Comparison of ENCODE assay signal across 19 cellular contexts in the genomic region with DNA sequence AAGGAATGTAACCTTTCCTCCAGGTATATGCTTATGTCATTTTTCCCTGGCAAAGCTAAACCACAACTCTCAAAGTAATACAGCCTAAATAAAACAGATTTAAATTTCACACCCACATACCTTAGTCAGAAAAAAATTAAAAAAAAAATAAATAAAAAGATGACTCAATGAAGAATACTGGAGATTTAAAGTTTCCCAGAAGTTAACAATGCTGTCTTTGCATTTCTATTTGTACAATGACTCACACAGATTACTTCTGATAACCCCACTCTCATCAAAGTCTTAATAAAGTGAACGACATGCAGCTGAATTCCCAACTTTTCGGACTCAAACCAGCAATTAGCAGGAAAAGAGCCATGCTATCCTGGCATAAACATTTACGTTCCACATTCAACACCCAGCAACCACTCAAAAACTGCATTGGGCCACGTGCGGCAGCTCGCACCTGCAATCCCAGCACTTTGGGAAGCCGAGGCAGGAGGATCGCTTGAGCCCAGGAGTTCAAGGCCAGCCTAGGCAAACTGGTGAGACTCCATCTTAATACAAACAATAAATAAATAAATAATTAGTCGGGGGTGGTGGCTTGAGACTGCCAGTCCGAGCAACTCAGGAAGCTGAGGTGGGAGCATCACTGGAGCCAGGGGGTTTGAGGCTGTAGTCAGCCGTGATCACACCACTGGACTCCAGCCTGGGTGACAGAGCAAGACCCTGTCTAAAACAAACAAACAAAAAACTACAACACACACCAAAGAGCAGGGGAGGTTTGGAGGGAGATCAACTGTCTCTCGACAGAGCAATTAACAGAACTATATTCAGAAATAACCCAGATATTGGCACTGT.
DNase-seq lines count a peak whose midpoint lies in the region; ATAC-seq and TF ChIP-seq lines count a peak whose summit lies in the region.
"Had no signal": no experiment of that assay in that cellular context is flagged by ENCODE, and none has a peak within 500 bp of the region (broad histone marks: within the 10 kb centered on the region; RNA-seq: fewer than 3 reads in every experiment).

No MANE protein-coding gene starts in this region.

- H4K20me1 ChIP-seq in PC-3 (ENCODE audit: low read length) = no peaks in the 10 kb centered on the region

- no peaks in the 10 kb centered on the region for H3K79me2 ChIP-seq in PC-3 (ENCODE audit: low read length)

- no peak overlapping the region for H3K9ac ChIP-seq in PC-3 (ENCODE audit: low read length)

- no peak overlapping the region for H2AFZ ChIP-seq in PC-3 (ENCODE audit: low read length)

- ATAC-seq in PC-3 = peak; percentile 88
- no peak for ATAC-seq in lung (ENCODE audit: insufficient read depth, low FRiP score)
- no peak for ATAC-seq in GM19467 (IDR thresholded peaks at IDR 0.05; ENCODE audit: unreplicated experiment)
- no peak for ATAC-seq in stimulated activated naive CD8-positive, alpha-beta T cell treated with anti-CD3 and anti-CD28 coated beads, Interleukin-15, Interleukin-2, amounts not matched to agents 100 U/mL and 50 U/mL, for 24 hours
- ATAC-seq: activated T-cell treated with anti-CD3 and anti-CD28 coated beads, Interleukin-2, amount 50 U/mL, for 4 hours; left ventricle myocardium superior; natural killer cell; sciatic nerve; stimulated activated effector memory CD8-positive, alpha-beta T cell treated with anti-CD3 and anti-CD28 coated beads, Interleukin-12 subunit alpha, Interleukin-12 subunit beta, amount 100 ng/mL, for 72 hours had no signal

- WGBS in lung, 2 donors = 86 to 95% methylated on average over 12 of the region's 12 CpGs

- H3K9me2 ChIP-seq in PC-3 (replicated peaks; ENCODE audit: low read length) = no peaks in the 10 kb centered on the region

- peaks cover 17% of the 10 kb centered on the region for H3K4me1 ChIP-seq in PC-3 (ENCODE audit: insufficient read depth, low read length)
- peaks cover 0 to 3% of the 10 kb centered on the region in 2 donors for H3K4me1 ChIP-seq in lung (ENCODE audit: control insufficient read depth in 2 of 2, insufficient read depth in 2 of 2, low read length in 2 of 2)

- peak; percentile 68 for DNase-seq in ELR (ENCODE audit: low read depth)
- peak; percentile 66 for DNase-seq in PC-3
- peak; percentile 37 for DNase-seq in choroid plexus epithelial cell (ENCODE audit: low read depth)
- DNase-seq in lung (ENCODE audit: low spot score) = peak; percentile 19
- no peak for DNase-seq in effector CD8-positive, alpha-beta T cell (lab: John Stamatoyannopoulos, UW)
- no peak for DNase-seq in stimulated activated naive CD8-positive, alpha-beta T cell treated with anti-CD3 and anti-CD28 coated beads, Interleukin-15, Interleukin-2, amounts not matched to agents 100 U/mL and 50 U/mL, for 24 hours
- no peak for DNase-seq in effector CD4-positive, alpha-beta T cell
- DNase-seq: activated CD4-positive, alpha-beta T cell treated with anti-CD3 and anti-CD28 coated beads, Interleukin-2, amount 10 ng/mL, durations not matched to agents 7 days and 5 days; activated naive CD8-positive, alpha-beta T cell treated with anti-CD3 and anti-CD28 coated beads for 36 hours; activated T-cell treated with anti-CD3 and anti-CD28 coated beads, Interleukin-2, amount 50 U/mL, for 4 hours; hypothalamus; left ventricle myocardium superior; natural killer cell; NCI-H1092; SHP77 treated with DMSO at 0.1 percent for 48 hours; trophoblast cell had no signal

- peak overlapping the region; percentile 74 for H3K4me2 ChIP-seq in PC-3 (ENCODE audit: low read length)

- BruUV-seq in PC-3 (replicated peaks; lab: Mats Ljungman, UMichigan) = no TSS peak

- no peak overlapping the region for H3K4me3 ChIP-seq in PC-3 (ENCODE audit: low read length)
- H3K4me3 ChIP-seq in choroid plexus epithelial cell (ENCODE audit: low read depth, low read length) = no peak overlapping the region
- H3K4me3 ChIP-seq in lung = no peak overlapping the region

- H3K27ac ChIP-seq in PC-3 (ENCODE audit: low read length) = peak overlapping the region; percentile 56
- H3K27ac ChIP-seq in lung (ENCODE audit: low read depth in 1 of 2, low read length in 1 of 2) = no peak overlapping the region

- intact Hi-C loops in PC-3 (cut with micrococcal nuclease) = loop anchor here (1.0 to 5.0 kb wide), 2 partner anchors 34 to 47 kb away; no protein-coding TSS in a partner anchor

- POLR2A ChIA-PET in PC-3 (lab: Charles Lee; ENCODE audit: unreplicated experiment) = no interaction called here

- H3K9me3 ChIP-seq in PC-3 (ENCODE audit: low read length) = no peaks in the 10 kb centered on the region
- H3K9me3 ChIP-seq in lung (ENCODE audit: control insufficient read depth in 2 of 2, insufficient read depth in 1 of 2, low read length in 1 of 2) = peaks cover 0 to 2% of the 10 kb centered on the region in 2 donors

- CTCF ChIA-PET in PC-3 (lab: Charles Lee) = no interaction called here

- TF ChIP-seq CTCF in PC-3 (conservative IDR thresholded peaks at IDR 0.05; ENCODE audit: low read depth, low read length) (no peak), choroid plexus epithelial cell (conservative IDR thresholded peaks at IDR 0.05; ENCODE audit: low read depth, low read length) (no peak), lung (IDR thresholded peaks at IDR 0.05; ENCODE audit: control extremely low read depth, extremely low read depth) (no peak)

- H3K36me3 ChIP-seq in PC-3 (ENCODE audit: low read depth, low read length) (no peaks in the 10 kb centered on the region), lung (ENCODE audit: control insufficient read depth in 2 of 2, insufficient read depth in 2 of 2, low read length in 2 of 2) (peaks cover 0 to 4% of the 10 kb centered on the region in 2 donors)

- H3F3A ChIP-seq in PC-3 (ENCODE audit: low read length, unreplicated experiment) = no peaks in the 10 kb centered on the region

- no peaks in the 10 kb centered on the region for H3K27me3 ChIP-seq in PC-3 (ENCODE audit: low read length)
- H3K27me3 ChIP-seq in lung (ENCODE audit: control insufficient read depth, insufficient read depth) = no peaks in the 10 kb centered on the region

Comparison
In these comparisons a context has a peak if more than half of its experiments do, and no peak if none do; other contexts are left out.
1. DNase-seq: peak in ELR (single experiment), PC-3 (single experiment), choroid plexus epithelial cell (single experiment) and lung (single experiment); none in effector CD8-positive, alpha-beta T cell (single experiment), stimulated activated naive CD8-positive, alpha-beta T cell treated with anti-CD3 and anti-CD28 coated beads, Interleukin-15, Interleukin-2, amounts not matched to agents 100 U/mL and 50 U/mL, for 24 hours (single experiment) and effector CD4-positive, alpha-beta T cell (single experiment).